In genomic region chr2:16010011-16010410, GRCh38 we compare ENCODE assay signal across 6 cellular contexts.
"Had no signal": no experiment of that assay in that cellular context is flagged by ENCODE, and none has a peak within 500 bp of the region (broad histone marks: within the 10 kb centered on the region; RNA-seq: fewer than 3 reads in every experiment).

No MANE protein-coding gene starts in this region.

- ATAC-seq: HepG2, K562 had no signal

- DNase-seq: IMR-90, KBM-7, KG1 had no signal

- H3K4me3 ChIP-seq: K562 had no signal

- FAIRE-seq: HepG2, K562 had no signal

- H3K27ac ChIP-seq: HL-60 had no signal
